In the genomic region with DNA sequence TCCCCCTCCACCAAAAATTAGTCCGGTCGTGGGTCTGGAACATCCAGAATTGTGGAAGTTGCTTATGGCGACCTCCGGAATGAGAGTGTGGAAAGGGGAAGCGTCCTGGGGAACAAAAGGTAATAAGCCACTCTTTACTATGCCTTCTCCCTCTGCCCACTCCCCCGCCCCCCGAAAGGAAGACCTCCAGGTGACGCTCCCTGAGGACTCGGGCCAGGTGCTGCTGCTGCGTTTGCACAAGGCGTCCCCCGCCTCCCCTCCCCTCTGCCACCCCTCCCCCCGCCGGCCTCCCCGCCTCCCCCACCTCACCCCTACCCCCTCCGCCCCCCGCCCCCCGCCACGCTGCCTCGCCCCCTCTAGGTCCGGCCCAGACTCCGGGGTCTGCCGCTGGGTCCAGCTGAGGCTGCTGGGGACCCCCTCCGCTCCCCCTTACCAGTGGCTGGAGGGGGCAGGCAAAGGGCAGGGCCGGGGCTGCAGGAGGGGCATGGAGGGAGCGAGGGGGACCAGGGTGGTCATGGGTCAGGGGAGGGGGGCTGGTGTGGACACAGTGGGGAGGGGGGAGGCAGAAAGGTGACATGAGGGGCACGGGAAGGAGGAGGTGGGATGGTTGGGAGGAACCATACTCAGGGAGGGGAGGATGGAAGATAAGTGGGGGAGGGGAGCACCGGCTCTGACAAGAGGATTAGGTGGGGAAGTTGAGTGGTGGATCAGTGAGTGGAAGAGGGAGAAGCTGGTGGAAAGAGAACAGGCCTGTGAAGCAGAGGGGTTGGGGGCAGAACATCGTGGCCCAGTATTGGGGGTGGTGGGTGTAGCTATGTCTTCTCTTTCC, we compare ENCODE assay signal across 15 cellular contexts. TPM values are rescaled to one million over a fixed set of nuclear protein-coding genes. Genes with fewer than 3 reads are reported as not detected.
A peak's percentile ranks its signal among the peaks of the same experiment; 100 is the strongest.
DNase-seq lines count a peak whose midpoint lies in the region; ATAC-seq and TF ChIP-seq lines count a peak whose summit lies in the region.
"Had no signal": no experiment of that assay in that cellular context is flagged by ENCODE, and none has a peak within 500 bp of the region (broad histone marks: within the 10 kb centered on the region; RNA-seq: fewer than 3 reads in every experiment).

No MANE protein-coding gene starts in this region.

- no peak overlapping the region for H3K4me2 ChIP-seq in neuronal stem cell (ENCODE audit: insufficient read depth, low read length, poor library complexity, severe bottlenecking)

- H3K79me1 ChIP-seq in neuronal stem cell (ENCODE audit: low read depth, low read length): no peaks in the 10 kb centered on the region

- H4K8ac ChIP-seq in neuronal stem cell (ENCODE audit: low read depth, low read length): no peak overlapping the region

- peaks cover 63% of the 10 kb centered on the region for H3K27me3 ChIP-seq in HUES48 (ENCODE audit: control insufficient read depth, insufficient read depth, low read length)
- peaks cover 33% of the 10 kb centered on the region for H3K27me3 ChIP-seq in endodermal cell (ENCODE audit: control insufficient read depth, insufficient read depth, low read length, poor library complexity, severe bottlenecking)
- peaks cover 3 to 90% (median 51%) of the 10 kb centered on the region in 3 experiments for H3K27me3 ChIP-seq in neuronal stem cell (ENCODE audit: control insufficient read depth in 3 of 3, insufficient read depth in 3 of 3, low read depth in 1 of 3, low read length in 3 of 3)
- H3K27me3 ChIP-seq in gastrocnemius medialis: peaks cover 40 to 52% (median 44%) of the 10 kb centered on the region in 3 donors

- H2AFZ ChIP-seq in neuronal stem cell (ENCODE audit: low read length): no peak overlapping the region

- intact Hi-C loops in gastrocnemius medialis (cut with DNase I; ENCODE audit: low total_unique reads): loop anchor here (5.0 kb wide), 1 partner anchor 53 kb away; the partner anchor contains the start of gene ALOXE3

- peak overlapping the region; percentile 89 for H2BK12ac ChIP-seq in neuronal stem cell (ENCODE audit: low read length)

- no peak overlapping the region for H3K4ac ChIP-seq in neuronal stem cell (ENCODE audit: low read length)

- peak overlapping the region; percentile 67 for H2AK5ac ChIP-seq in neuronal stem cell (ENCODE audit: low read depth, low read length)

- H3K4me3 ChIP-seq in HUES48 (ENCODE audit: low read depth, low read length) (peak overlapping the region; percentile 63), endodermal cell (ENCODE audit: low read length) (peak overlapping the region; percentile 77), neuronal stem cell (ENCODE audit: low read length in 2 of 2) (no peak overlapping the region), gastrocnemius medialis (no peak overlapping the region)
- H3K4me3 ChIP-seq: psoas muscle had no signal

- ATAC-seq in gastrocnemius medialis (no peak), HG02973 (IDR thresholded peaks at IDR 0.05; ENCODE audit: unreplicated experiment) (no peak)
- ATAC-seq: activated CD8-positive, alpha-beta T cell treated with anti-CD3 and anti-CD28 coated beads, Interleukin-2, amount 10 ng/mL, durations not matched to agents 7 days and 5 days; natural killer cell had no signal

- 14 to 26% methylated on average over 2 to 15 of the region's 29 CpGs for WGBS in endodermal cell (ENCODE audit: insufficient coverage in 1 of 2, insufficient read length in 1 of 2), 2 experiments
- no CpG with 5 or more reads among the region's 29 CpGs for WGBS in neuronal stem cell (ENCODE audit: extremely low coverage in 2 of 2, insufficient read length in 2 of 2, insufficient replicate concordance in 1 of 2), 2 donors

- no peaks in the 10 kb centered on the region for H3K9me3 Mint-ChIP-seq in endodermal cell
- H3K9me3 Mint-ChIP-seq: natural killer cell had no signal

- in situ Hi-C loops in gastrocnemius medialis (cut with MboI; ENCODE audit: low sequenced_read_pairs in 4 of 4): no loop called here

- peaks cover 28% of the 10 kb centered on the region for H3K4me1 ChIP-seq in HUES48 (ENCODE audit: control insufficient read depth, insufficient read depth, low read length)
- H3K4me1 ChIP-seq in endodermal cell (ENCODE audit: control insufficient read depth, insufficient read depth, low read length): peaks cover 6% of the 10 kb centered on the region
- peaks cover 0 to 6% of the 10 kb centered on the region in 2 donors for H3K4me1 ChIP-seq in neuronal stem cell (ENCODE audit: control insufficient read depth in 2 of 2, insufficient read depth in 1 of 2, low read depth in 1 of 2, low read length in 2 of 2)
- peaks cover 8% of the 10 kb centered on the region in 2 donors for H3K4me1 ChIP-seq in gastrocnemius medialis

- H3K36me3 Mint-ChIP-seq in endodermal cell (ENCODE audit: low read depth): no peaks in the 10 kb centered on the region
- H3K36me3 Mint-ChIP-seq: natural killer cell had no signal

- no peak overlapping the region for H2BK120ac ChIP-seq in neuronal stem cell (ENCODE audit: low read depth, low read length)

- H3K9me3 ChIP-seq in HUES48 (ENCODE audit: control insufficient read depth, insufficient read depth, low read length) (no peaks in the 10 kb centered on the region), endodermal cell (ENCODE audit: control insufficient read depth, low read length) (no peaks in the 10 kb centered on the region), neuronal stem cell (replicated peaks in 1 of 2; ENCODE audit: control insufficient read depth in 2 of 2, insufficient read depth in 1 of 2, low read depth in 1 of 2, low read length in 2 of 2) (no peaks in the 10 kb centered on the region), gastrocnemius medialis (no peaks in the 10 kb centered on the region)
- H3K9me3 ChIP-seq: psoas muscle had no signal

- no peak overlapping the region for H2BK15ac ChIP-seq in neuronal stem cell (ENCODE audit: low read length)

- H3K9ac ChIP-seq in HUES48 (ENCODE audit: low read depth, low read length) (no peak overlapping the region), endodermal cell (ENCODE audit: extremely low read depth, low read length, poor library complexity, severe bottlenecking) (no peak overlapping the region), neuronal stem cell (ENCODE audit: low read depth, low read length, poor library complexity) (peak overlapping the region; percentile 44)

- H3K27ac Mint-ChIP-seq in endodermal cell: no peak overlapping the region
- H3K27ac Mint-ChIP-seq: activated CD8-positive, alpha-beta T cell treated with anti-CD3 and anti-CD28 coated beads, Interleukin-2, amount 10 ng/mL, durations not matched to agents 7 days and 5 days; natural killer cell had no signal

- H4K91ac ChIP-seq in neuronal stem cell (ENCODE audit: low read depth, low read length, poor library complexity): no peak overlapping the region

- no peak overlapping the region for H3K14ac ChIP-seq in neuronal stem cell (ENCODE audit: low read length)

- peaks cover 18% of the 10 kb centered on the region for H3K27me3 Mint-ChIP-seq in endodermal cell (ENCODE audit: insufficient read depth)

- no peak for TF ChIP-seq POLR2A in gastrocnemius medialis (IDR thresholded peaks at IDR 0.05)

- H3K4me1 Mint-ChIP-seq in endodermal cell: peaks cover 43% of the 10 kb centered on the region
- H3K4me1 Mint-ChIP-seq: natural killer cell had no signal

- H3K18ac ChIP-seq in neuronal stem cell (ENCODE audit: low read length): no peak overlapping the region

- H3K36me3 ChIP-seq in HUES48 (ENCODE audit: control insufficient read depth, insufficient read depth, low read length): no peaks in the 10 kb centered on the region
- H3K36me3 ChIP-seq in endodermal cell (ENCODE audit: control insufficient read depth, insufficient read depth, low read length): no peaks in the 10 kb centered on the region
- no peaks in the 10 kb centered on the region for H3K36me3 ChIP-seq in neuronal stem cell (replicated peaks in 1 of 2; ENCODE audit: control insufficient read depth in 2 of 2, insufficient read depth in 2 of 2, low read length in 2 of 2)
- no peaks in the 10 kb centered on the region for H3K36me3 ChIP-seq in gastrocnemius medialis

- TF ChIP-seq CTCF in endodermal cell (conservative IDR thresholded peaks at IDR 0.05) (no peak), gastrocnemius medialis (IDR thresholded peaks at IDR 0.05 in 4 of 5, conservative IDR thresholded peaks at IDR 0.05 in 1 of 5) (no peak)

- H3K27ac ChIP-seq in HUES48 (ENCODE audit: low read depth, low read length) (no peak overlapping the region), endodermal cell (ENCODE audit: low read depth, low read length) (no peak overlapping the region), neuronal stem cell (replicated peaks; ENCODE audit: low read length) (no peak overlapping the region), gastrocnemius medialis (no peak overlapping the region)
- H3K27ac ChIP-seq: psoas muscle had no signal

- H3K4me3 Mint-ChIP-seq in endodermal cell: peak overlapping the region; percentile 69
- H3K4me3 Mint-ChIP-seq: activated CD8-positive, alpha-beta T cell treated with anti-CD3 and anti-CD28 coated beads, Interleukin-2, amount 10 ng/mL, durations not matched to agents 7 days and 5 days; natural killer cell had no signal

- H3K23ac ChIP-seq in neuronal stem cell (ENCODE audit: low read depth, low read length, poor library complexity): no peak overlapping the region

- peak; percentile 73 for DNase-seq in endodermal cell
- no peak for DNase-seq in neuronal stem cell (ENCODE audit: low spot score)
- DNase-seq in activated CD4-positive, alpha-beta T cell treated with anti-CD3 and anti-CD28 coated beads for 1 hour: no peak
- no peak for DNase-seq in gastrocnemius medialis
- DNase-seq: activated CD8-positive, alpha-beta T cell treated with anti-CD3 and anti-CD28 coated beads, Interleukin-2, amount 10 ng/mL, durations not matched to agents 7 days and 5 days; activated T-cell treated with anti-CD3 and anti-CD28 coated beads, Interleukin-2, amount 50 U/mL, for 48 hours; IMR-90; mammary epithelial cell; natural killer cell; NCI-H1694 treated with DMSO at 0.1 percent for 48 hours; NCI-H226; psoas muscle; T-helper 1 cell had no signal

- no peak overlapping the region for H2BK5ac ChIP-seq in neuronal stem cell (ENCODE audit: low read length)

RNA-seq across cellular contexts. Expression of gene ALOX12B, which starts 23.5 kb away (rescaled TPM):
- total RNA-seq in endodermal cell (1 to 10 TPM in 1 of 2 donors, under 1 TPM in 1; 0.95 to 1.2 TPM), gastrocnemius medialis (not detected)
- polyA plus RNA-seq in endodermal cell (2013, experiment 1 of 2): 0.68 TPM
- polyA plus RNA-seq in endodermal cell (2013, experiment 2 of 2): 0.46 TPM
- polyA plus RNA-seq in neuronal stem cell (2013, experiment 1 of 2): 0.33 TPM
- 0.29 TPM for polyA plus RNA-seq in neuronal stem cell (2013, experiment 2 of 2)
- total RNA-seq: IMR-90, psoas muscle had no signal
- polyA plus RNA-seq: IMR-90, psoas muscle had no signal

RNA-seq across cellular contexts. Expression of gene ALOX15B, which starts 25.1 kb away (rescaled TPM):
- total RNA-seq in endodermal cell (not detected), gastrocnemius medialis (1 to 10 TPM in 1 of 4 donors, under 1 TPM in 3; 0.15 to 1.0 (median 0.69) TPM)
- polyA plus RNA-seq in endodermal cell (2013, experiment 1 of 2): not detected
- polyA plus RNA-seq in endodermal cell (2013, experiment 2 of 2): not detected
- polyA plus RNA-seq in neuronal stem cell (2013, experiment 1 of 2): not detected
- not detected for polyA plus RNA-seq in neuronal stem cell (2013, experiment 2 of 2)
- total RNA-seq: activated CD8-positive, alpha-beta T cell treated with anti-CD3 and anti-CD28 coated beads, Interleukin-2, amount 10 ng/mL, durations not matched to agents 7 days and 5 days; IMR-90; natural killer cell had no signal
- polyA plus RNA-seq: IMR-90 had no signal

RNA-seq across cellular contexts. Expression of gene ALOXE3, which starts 54.3 kb away (rescaled TPM):
- under 1 TPM; 0.13 to 0.49 TPM for total RNA-seq in endodermal cell
- polyA plus RNA-seq in endodermal cell (2013, experiment 1 of 2): not detected
- not detected for polyA plus RNA-seq in endodermal cell (2013, experiment 2 of 2)
- 0.07 TPM for polyA plus RNA-seq in neuronal stem cell (2013, experiment 1 of 2)
- 0.11 TPM for polyA plus RNA-seq in neuronal stem cell (2013, experiment 2 of 2)
- not detected for total RNA-seq in gastrocnemius medialis
- total RNA-seq: activated CD8-positive, alpha-beta T cell treated with anti-CD3 and anti-CD28 coated beads, Interleukin-2, amount 10 ng/mL, durations not matched to agents 7 days and 5 days; natural killer cell; psoas muscle had no signal

RNA-seq across cellular contexts. Expression of gene HES7, which starts 59.9 kb away (rescaled TPM):
- total RNA-seq in endodermal cell (1 to 10 TPM in 1 of 2 donors, under 1 TPM in 1; 0.40 to 2.2 TPM), gastrocnemius medialis (not detected)
- 0.89 TPM for polyA plus RNA-seq in endodermal cell (2013, experiment 1 of 2)
- 0.87 TPM for polyA plus RNA-seq in endodermal cell (2013, experiment 2 of 2)
- 5.8 TPM for polyA plus RNA-seq in neuronal stem cell (2013, experiment 1 of 2)
- 4.2 TPM for polyA plus RNA-seq in neuronal stem cell (2013, experiment 2 of 2)
- total RNA-seq: IMR-90 had no signal

Comparison
In these comparisons a context has a peak if more than half of its experiments do, and no peak if none do; other contexts are left out.
1. H3K4me3 ChIP-seq: peak in HUES48 (single experiment) and endodermal cell (single experiment); none in neuronal stem cell (0 of 2) and gastrocnemius medialis (0 of 4).